In the genomic region with DNA sequence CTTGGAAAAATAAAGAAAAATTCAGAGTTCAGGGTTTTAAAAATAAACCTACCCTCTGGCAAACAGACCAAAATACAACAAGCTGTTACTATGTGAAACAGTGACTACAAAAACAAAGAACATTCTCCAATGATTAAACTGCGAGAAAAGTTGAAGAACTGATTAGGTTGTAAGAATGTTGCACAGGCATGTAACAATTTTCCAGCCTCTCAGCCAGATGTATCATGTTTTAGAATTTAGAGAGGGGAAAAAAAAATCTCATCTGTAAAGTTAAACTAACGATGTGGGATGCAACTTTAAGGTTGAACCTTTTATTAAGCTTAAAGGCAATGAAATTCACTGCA, we compare ENCODE assay signal across 10 cellular contexts.
DNase-seq lines count a peak whose midpoint lies in the region; ATAC-seq and TF ChIP-seq lines count a peak whose summit lies in the region.
"Had no signal": no experiment of that assay in that cellular context is flagged by ENCODE, and none has a peak within 500 bp of the region (broad histone marks: within the 10 kb centered on the region; RNA-seq: fewer than 3 reads in every experiment).

No MANE protein-coding gene starts in this region.

- no peaks in the 10 kb centered on the region for H3K36me3 Mint-ChIP-seq in neural crest cell (ENCODE audit: low read depth)

- H3K36me3 ChIP-seq in MG63, result no peaks in the 10 kb centered on the region

- TF ChIP-seq CTCF in AG04450 (IDR thresholded peaks at IDR 0.05; ENCODE audit: low read depth, low read length) (no peak), neural crest cell (conservative IDR thresholded peaks at IDR 0.05) (no peak)

- POLR2A ChIA-PET in AG04450 (lab: Yijun Ruan, JAX), result interaction anchor here (0.6 kb wide), 1 partner anchor 39 kb away, joined by 6 read pairs; no protein-coding TSS in a partner anchor

- H3K27ac ChIP-seq in AG04450 (ENCODE audit: low read depth, low read length) (peak overlapping the region; percentile 66), epithelial cell of prostate (peak overlapping the region; percentile 73)

- H3K4me3 Mint-ChIP-seq in neural crest cell, result peak overlapping the region; percentile 73

- DNase-seq in AG04450 (ENCODE audit: low read depth, low spot score) (no peak), MG63 (no peak), epithelial cell of prostate (ENCODE audit: low read depth, low spot score) (no peak), neural crest cell (ENCODE audit: low read depth, low spot score) (no peak), iPS-NIHi11 (ENCODE audit: low spot score) (no peak), NOMO-1 (lab: John Stamatoyannopoulos, UW; ENCODE audit: unreplicated experiment in 2 of 2) (no peak)
- DNase-seq: activated CD8-positive, alpha-beta memory T cell treated with anti-CD3 and anti-CD28 coated beads for 24 hours; NCI-H1436 had no signal

- no peaks in the 10 kb centered on the region for H3K27me3 Mint-ChIP-seq in neural crest cell (ENCODE audit: low read depth)

- peaks cover 41% of the 10 kb centered on the region for H3K4me1 Mint-ChIP-seq in neural crest cell

- no peaks in the 10 kb centered on the region for H3K27me3 ChIP-seq in AG04450 (ENCODE audit: control insufficient read depth, insufficient read depth, low read length)
- no peaks in the 10 kb centered on the region for H3K27me3 ChIP-seq in MG63

- H3K4me3 ChIP-seq in AG04450 (ENCODE audit: low read depth, low read length) (peak overlapping the region; percentile 1; the same call in 1 of the 2 replicates), MG63 (peak overlapping the region; percentile 1)

- ATAC-seq in HG02642 (IDR thresholded peaks at IDR 0.05; ENCODE audit: poor library complexity, unreplicated experiment), result no peak
- ATAC-seq in GM21825 (IDR thresholded peaks at IDR 0.05; ENCODE audit: unreplicated experiment), result no peak

- CTCF ChIA-PET in AG04450 (lab: Charles Lee), result no interaction called here

- peak overlapping the region; percentile 93 for H3K27ac Mint-ChIP-seq in neural crest cell (ENCODE audit: unreplicated experiment)

- no peaks in the 10 kb centered on the region for H3K9me3 ChIP-seq in AG04450 (ENCODE audit: control insufficient read depth, insufficient read depth, low read length)
- no peaks in the 10 kb centered on the region for H3K9me3 ChIP-seq in MG63

- no peaks in the 10 kb centered on the region for H3K9me3 Mint-ChIP-seq in neural crest cell
